ENCODE assay signal across 8 cellular contexts in genomic region chr3:73625124-73625665, GRCh38. TPM values are rescaled to one million over a fixed set of nuclear protein-coding genes. Genes with fewer than 3 reads are reported as not detected.
DNase-seq lines count a peak whose midpoint lies in the region; ATAC-seq and TF ChIP-seq lines count a peak whose summit lies in the region.

No MANE protein-coding gene starts in this region.

- peak overlapping the region; percentile 96 for H3K4me2 ChIP-seq in neural progenitor cell

- H3K9ac ChIP-seq in neural progenitor cell = no peak overlapping the region

- no peak overlapping the region for H3K27ac ChIP-seq in neural progenitor cell

- H2AFZ ChIP-seq in neural progenitor cell (replicated peaks) = peak overlapping the region; percentile 100

- no peaks in the 10 kb centered on the region for H3K36me3 Mint-ChIP-seq in neural progenitor cell
- H3K36me3 Mint-ChIP-seq in activated T-helper 2 cell treated with anti-CD3 and anti-CD28 coated beads, Interferon-gamma antibody, Interleukin-2, Interleukin-4, amounts not matched to agents 10 μg/mL and 5 μg/mL and 100 μg/mL, durations not matched to agents 14 hours and 24 hours and 36 hours (ENCODE audit: low read depth) = no peaks in the 10 kb centered on the region

- peaks cover 12% of the 10 kb centered on the region for H3F3A ChIP-seq in neural progenitor cell (ENCODE audit: low read depth)

- peaks cover 14% of the 10 kb centered on the region for H4K20me1 ChIP-seq in neural progenitor cell (ENCODE audit: low read depth)

- peak overlapping the region; percentile 89 for H3K4me3 Mint-ChIP-seq in neural progenitor cell
- H3K4me3 Mint-ChIP-seq in activated T-helper 2 cell treated with anti-CD3 and anti-CD28 coated beads, Interferon-gamma antibody, Interleukin-2, Interleukin-4, amounts not matched to agents 10 μg/mL and 5 μg/mL and 100 μg/mL, durations not matched to agents 14 hours and 24 hours and 36 hours (ENCODE audit: low read depth) = no peak overlapping the region

- H3K27me3 Mint-ChIP-seq in neural progenitor cell (ENCODE audit: insufficient read depth, low read depth) = peaks cover 6% of the 10 kb centered on the region
- H3K27me3 Mint-ChIP-seq in activated T-helper 2 cell treated with anti-CD3 and anti-CD28 coated beads, Interferon-gamma antibody, Interleukin-2, Interleukin-4, amounts not matched to agents 10 μg/mL and 5 μg/mL and 100 μg/mL, durations not matched to agents 14 hours and 24 hours and 36 hours (ENCODE audit: low read depth) = peaks cover 14% of the 10 kb centered on the region

- H3K4me3 ChIP-seq in fibroblast of the aortic adventitia (ENCODE audit: low read depth, low read length) (peak overlapping the region; percentile 93), neural progenitor cell (peak overlapping the region; percentile 70)

- H3K4me1 ChIP-seq in neural progenitor cell = peaks cover 22% of the 10 kb centered on the region

- peaks cover 22% of the 10 kb centered on the region for H3K27me3 ChIP-seq in neural progenitor cell

- DNase-seq in COLO668 (lab: John Stamatoyannopoulos, UW; ENCODE audit: unreplicated experiment) (peak; percentile 27), NCI-H69 (lab: John Stamatoyannopoulos, UW) (peak; percentile 65), fibroblast of the aortic adventitia (ENCODE audit: low read depth) (peak; percentile 84), neural progenitor cell (ENCODE audit: low spot score) (peak; percentile 61), HUDEP-2 (lab: John Stamatoyannopoulos, UW; ENCODE audit: unreplicated experiment in 76 of 76) (no peak)
- DNase-seq in stimulated activated CD4-positive, alpha-beta T cell treated with anti-CD3 and anti-CD28 coated beads, Interleukin-12 subunit alpha, Interleukin-12 subunit beta, amount 100 ng/mL, for 4 hours = no peak
- no peak for DNase-seq in activated T-helper 2 cell treated with anti-CD3 and anti-CD28 coated beads, Interferon-gamma antibody, Interleukin-2, Interleukin-4, amounts not matched to agents 10 μg/mL and 5 μg/mL and 100 μg/mL, durations not matched to agents 14 hours and 24 hours and 36 hours (ENCODE audit: low spot score)

- no peaks in the 10 kb centered on the region for H3K9me3 Mint-ChIP-seq in neural progenitor cell
- H3K9me3 Mint-ChIP-seq in activated T-helper 2 cell treated with anti-CD3 and anti-CD28 coated beads, Interferon-gamma antibody, Interleukin-2, Interleukin-4, amounts not matched to agents 10 μg/mL and 5 μg/mL and 100 μg/mL, durations not matched to agents 14 hours and 24 hours and 36 hours = no peaks in the 10 kb centered on the region

- no peaks in the 10 kb centered on the region for H3K79me2 ChIP-seq in neural progenitor cell (ENCODE audit: low read depth)

- ATAC-seq in GM19463 (IDR thresholded peaks at IDR 0.05; ENCODE audit: unreplicated experiment) = no peak

- peak overlapping the region; percentile 10 for H3K27ac Mint-ChIP-seq in neural progenitor cell
- H3K27ac Mint-ChIP-seq in activated T-helper 2 cell treated with anti-CD3 and anti-CD28 coated beads, Interferon-gamma antibody, Interleukin-2, Interleukin-4, amounts not matched to agents 10 μg/mL and 5 μg/mL and 100 μg/mL, durations not matched to agents 14 hours and 24 hours and 36 hours = no peak overlapping the region

- intact Hi-C loops in activated T-helper 2 cell treated with anti-CD3 and anti-CD28 coated beads, Interferon-gamma antibody, Interleukin-2, Interleukin-4, amounts not matched to agents 10 μg/mL and 5 μg/mL and 100 μg/mL, durations not matched to agents 14 hours and 24 hours and 36 hours (cut with micrococcal nuclease) = no loop called here

- H3K36me3 ChIP-seq in neural progenitor cell = no peaks in the 10 kb centered on the region

- H3K4me1 Mint-ChIP-seq in neural progenitor cell = peaks cover 52% of the 10 kb centered on the region
- no peaks in the 10 kb centered on the region for H3K4me1 Mint-ChIP-seq in activated T-helper 2 cell treated with anti-CD3 and anti-CD28 coated beads, Interferon-gamma antibody, Interleukin-2, Interleukin-4, amounts not matched to agents 10 μg/mL and 5 μg/mL and 100 μg/mL, durations not matched to agents 14 hours and 24 hours and 36 hours (ENCODE audit: low read depth)

- H3K9me3 ChIP-seq in neural progenitor cell (ENCODE audit: low read depth) = no peaks in the 10 kb centered on the region

- TF ChIP-seq CTCF in fibroblast of the aortic adventitia (IDR thresholded peaks at IDR 0.05; ENCODE audit: insufficient read depth, low read length) (no peak), neural progenitor cell (IDR thresholded peaks at IDR 0.05) (no peak)

RNA-seq across cellular contexts. Expression of gene PDZRN3, which starts 0.5 kb away (rescaled TPM):
- 40.5 and 76.8 TPM in 2 replicates for total RNA-seq in fibroblast of the aortic adventitia (ENCODE audit: low replicate concordance)
- total RNA-seq in neural progenitor cell (ENCODE audit: low replicate concordance) = 3.4 and 4.3 TPM in 2 replicates
- not detected in 2 replicates for total RNA-seq in activated T-helper 2 cell treated with anti-CD3 and anti-CD28 coated beads, Interferon-gamma antibody, Interleukin-2, Interleukin-4, amounts not matched to agents 10 μg/mL and 5 μg/mL and 100 μg/mL, durations not matched to agents 14 hours and 24 hours and 36 hours

Comparison
In these comparisons a context has a peak if more than half of its experiments do, and no peak if none do; other contexts are left out.
1. DNase-seq: peak in COLO668 (single experiment), NCI-H69 (single experiment), fibroblast of the aortic adventitia (single experiment) and neural progenitor cell (single experiment); none in stimulated activated CD4-positive, alpha-beta T cell treated with anti-CD3 and anti-CD28 coated beads, Interleukin-12 subunit alpha, Interleukin-12 subunit beta, amount 100 ng/mL, for 4 hours (single experiment), HUDEP-2 (0 of 76) and activated T-helper 2 cell treated with anti-CD3 and anti-CD28 coated beads, Interferon-gamma antibody, Interleukin-2, Interleukin-4, amounts not matched to agents 10 μg/mL and 5 μg/mL and 100 μg/mL, durations not matched to agents 14 hours and 24 hours and 36 hours (single experiment).